35 cellular contexts compared by ENCODE assay signal in genomic region chr6:156056085-156056484, GRCh38.
"Had no signal": no experiment of that assay in that cellular context is flagged by ENCODE, and none has a peak within 500 bp of the region (broad histone marks: within the 10 kb centered on the region; RNA-seq: fewer than 3 reads in every experiment).

No MANE protein-coding gene starts in this region.

- H3K27ac ChIP-seq: KMS-11 had no signal

- H3K9me3 ChIP-seq: MG63 had no signal

- H3K9ac ChIP-seq: KMS-11 had no signal

- H3K27me3 ChIP-seq: MG63 had no signal

- H3K4me3 ChIP-seq: MG63 had no signal

- H3K4me2 ChIP-seq: KMS-11 had no signal

- DNase-seq: Karpas-422, Kasumi-1, MG63, MM.1S, MV-4-11, NCI-H1048, NCI-H1092, NCI-H1092 treated with DMSO at 0.1 percent for 48 hours, NCI-H1105, NCI-H1105 treated with DMSO at 0.1 percent for 48 hours, NCI-H1417, NCI-H1417 treated with DMSO at 0.1 percent for 48 hours, NCI-H1436, NCI-H1436 treated with DMSO at 0.1 percent for 48 hours, NCI-H146, NCI-H1694, NCI-H1694 treated with DMSO at 0.1 percent for 48 hours, NCI-H187, NCI-H187 treated with DMSO at 0.1 percent for 48 hours, NCI-H1930, NCI-H2029, NCI-H2029 treated with DMSO at 0.1 percent for 48 hours, NCI-H2081, NCI-H2081 treated with DMSO at 0.1 percent for 48 hours, NCI-H2107, NCI-H2171, NCI-H2171 treated with DMSO at 0.1 percent for 48 hours, NCI-H2227 treated with DMSO at 0.1 percent for 48 hours, NCI-H226, NCI-H345, NCI-H446, NCI-H446 treated with DMSO at 0.1 percent for 48 hours, NCI-H510A, NCI-H510A treated with DMSO at 0.1 percent for 48 hours had no signal

- H3K36me3 ChIP-seq: MG63 had no signal
